8 cellular contexts compared by ENCODE assay signal in genomic region chr1:112508242-112509004, GRCh38. TPM values are rescaled to one million over a fixed set of nuclear protein-coding genes. Genes with fewer than 3 reads are reported as not detected.
DNase-seq lines count a peak whose midpoint lies in the region; ATAC-seq, FAIRE-seq and TF ChIP-seq lines count a peak whose summit lies in the region.

Gene WNT2B, plus strand, starts transcription at chr1:112508965. Its CDS starts 298 bp downstream, at chr1:112509263.

- H3K27ac Mint-ChIP-seq in activated B cell treated with CpG ODN at 0.5 μM for 24 hours = no peak within 1 kb of the TSS

- peaks cover 0 to 15% (median 4%) of the 10 kb centered on the region in 4 donors for H3K4me1 ChIP-seq in right lobe of liver

- H3K27me3 Mint-ChIP-seq in activated B cell treated with CpG ODN at 0.5 μM for 24 hours = peaks cover 9% of the 10 kb centered on the region

- peaks cover 38% of the 10 kb centered on the region for H3K4me1 Mint-ChIP-seq in activated B cell treated with CpG ODN at 0.5 μM for 24 hours

- H3K27me3 ChIP-seq in right lobe of liver = peaks cover 4 to 19% of the 10 kb centered on the region in 2 donors

- ATAC-seq in HG03432 (IDR thresholded peaks at IDR 0.05; ENCODE audit: unreplicated experiment) (peak; percentile 62), activated B cell treated with CpG ODN at 0.5 μM for 24 hours (ENCODE audit: low read depth) (peak; percentile 60), right lobe of liver (peak; percentile 41 to 54 (median 48))

- peak within 1 kb of the TSS; percentile 79 for H3K4me3 Mint-ChIP-seq in activated B cell treated with CpG ODN at 0.5 μM for 24 hours

- intact Hi-C loops in activated B cell treated with CpG ODN at 0.5 μM for 24 hours (cut with micrococcal nuclease) (loop anchor here (1.0 to 10.0 kb wide), 2 partner anchors 42 to 166 kb away; partner anchors contain the start of gene MOV10), right lobe of liver (cut with DNase I) (loop anchor here in 1 of 2 donors (10.0 kb wide), 1 partner anchor 196 kb away; the partner anchor contains the start of gene RHOC)

- WGBS in right lobe of liver (ENCODE audit: insufficient coverage, low coverage, low lambda C conversion rate, missing lambda C conversion rate) = 2% methylated on average over 18 of the region's 71 CpGs

- DNase-seq in activated B cell treated with CpG ODN at 0.5 μM for 24 hours = peak; percentile 43
- peak; percentile 59 for DNase-seq in central memory CD4-positive, alpha-beta T cell
- no peak for DNase-seq in right lobe of liver
- DNase-seq in stimulated activated CD4-positive, alpha-beta T cell treated with anti-CD3 and anti-CD28 coated beads, TNF-alpha, amount 100 ng/mL, for 1 hour (ENCODE audit: low read depth in 3 of 3, low spot score in 1 of 3) = peak in 2 of 3 donors; percentile 22 to 28
- no peak for DNase-seq in DMS79 treated with DMSO at 0.1 percent for 48 hours (lab: John Stamatoyannopoulos, UW)
- no peak for DNase-seq in HTR-8/SVneo (ENCODE audit: insufficient read length, low spot score)

- no peaks in the 10 kb centered on the region for H3K36me3 ChIP-seq in right lobe of liver

- H3K36me3 Mint-ChIP-seq in activated B cell treated with CpG ODN at 0.5 μM for 24 hours (ENCODE audit: low read depth) = no peaks in the 10 kb centered on the region

- no peak for TF ChIP-seq CTCF in GM12875 (IDR thresholded peaks at IDR 0.05; ENCODE audit: borderline replicate concordance, insufficient read depth, low read depth, low read length)
- TF ChIP-seq CTCF in activated B cell treated with CpG ODN at 0.5 μM for 24 hours (IDR thresholded peaks at IDR 0.05) = no peak
- no peak for TF ChIP-seq CTCF in right lobe of liver (IDR thresholded peaks at IDR 0.05)

- no peak for TF ChIP-seq POLR2A in right lobe of liver (IDR thresholded peaks at IDR 0.05)

- FAIRE-seq in HTR-8/SVneo (lab: Jason Lieb, UNC) = no peak

- CTCF ChIA-PET in activated B cell treated with CpG ODN at 0.5 μM for 24 hours (lab: Charles Lee) = no interaction called here

- no peaks in the 10 kb centered on the region for H3K9me3 ChIP-seq in right lobe of liver

- no peak within 1 kb of the TSS for H3K27ac ChIP-seq in right lobe of liver

- no peaks in the 10 kb centered on the region for H3K9me3 Mint-ChIP-seq in activated B cell treated with CpG ODN at 0.5 μM for 24 hours

- POLR2A ChIA-PET in activated B cell treated with CpG ODN at 0.5 μM for 24 hours (lab: Charles Lee) = interaction anchor here (1.2 to 1.7 kb wide), 2 partner anchors 42 to 111 kb away, joined by 6 read pairs; partner anchors contain the start of genes CAPZA1 and ST7L

- peak within 1 kb of the TSS; percentile 50 for H3K4me3 ChIP-seq in GM12875 (ENCODE audit: low read depth, low read length)
- H3K4me3 ChIP-seq in right lobe of liver = peak within 1 kb of the TSS; percentile 24 to 44 (median 29)

RNA-seq across cellular contexts. Expression of gene WNT2B, which starts in this region (rescaled TPM):
- total RNA-seq in activated B cell treated with CpG ODN at 0.5 μM for 24 hours (1.0 and 1.4 TPM in 2 replicates), right lobe of liver (under 1 TPM; 0.20 to 0.68 (median 0.37) TPM)

Comparison
In these comparisons a context has a peak if more than half of its experiments do, and no peak if none do; other contexts are left out.
1. Peak in ATAC-seq and H3K4me3 ChIP-seq in right lobe of liver; RNA of the gene not detected or under 1 TPM.
2. DNase-seq: peak in activated B cell treated with CpG ODN at 0.5 μM for 24 hours (single experiment), central memory CD4-positive, alpha-beta T cell (single experiment) and stimulated activated CD4-positive, alpha-beta T cell treated with anti-CD3 and anti-CD28 coated beads, TNF-alpha, amount 100 ng/mL, for 1 hour (2 of 3); none in right lobe of liver (0 of 3), DMS79 treated with DMSO at 0.1 percent for 48 hours (single experiment) and HTR-8/SVneo (single experiment).
3. Peak in every context shown above with its lines, with median percentiles within 50 percentile points of each other: ATAC-seq.